Comparison of ENCODE assay signal across 13 cellular contexts in the genomic region with DNA sequence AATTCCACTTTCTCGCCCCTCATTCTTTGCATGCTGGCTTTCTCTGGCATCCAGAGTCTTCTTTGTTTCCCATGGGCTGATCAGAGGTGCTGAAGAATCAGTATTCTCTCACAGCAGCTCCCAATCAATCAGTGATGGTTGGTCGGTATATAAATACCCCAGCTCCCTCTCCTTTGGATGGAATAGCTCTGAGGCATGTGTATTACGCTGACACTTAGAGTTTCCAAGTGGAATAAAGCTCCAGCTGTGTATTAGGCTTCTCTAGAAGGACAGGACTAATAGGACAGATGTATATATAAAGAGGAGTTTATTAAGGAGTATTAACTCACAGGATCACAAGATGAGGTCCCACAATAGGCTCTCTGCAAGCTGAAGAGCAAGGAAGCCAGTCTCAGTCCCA.
DNase-seq lines count a peak whose midpoint lies in the region; ATAC-seq and TF ChIP-seq lines count a peak whose summit lies in the region.
"Had no signal": no experiment of that assay in that cellular context is flagged by ENCODE, and none has a peak within 500 bp of the region (broad histone marks: within the 10 kb centered on the region; RNA-seq: fewer than 3 reads in every experiment).

No MANE protein-coding gene starts in this region.

- ATAC-seq in right cardiac atrium (no peak), HG03135 (IDR thresholded peaks at IDR 0.05; ENCODE audit: unreplicated experiment) (no peak)
- ATAC-seq in stimulated activated effector memory CD8-positive, alpha-beta T cell treated with anti-CD3 and anti-CD28 coated beads, Interleukin-12 subunit alpha, Interleukin-12 subunit beta, amount 100 ng/mL, for 72 hours: peak; percentile 39

- H3K4me2 ChIP-seq in OCI-LY3 (ENCODE audit: low read length): no peak overlapping the region

- H3K27me3 ChIP-seq in left ventricle myocardium inferior (ENCODE audit: low read depth) (no peaks in the 10 kb centered on the region), right cardiac atrium (ENCODE audit: control insufficient read depth, insufficient read depth) (no peaks in the 10 kb centered on the region), OCI-LY3 (ENCODE audit: low read depth, low read length) (no peaks in the 10 kb centered on the region), BE2C (no peaks in the 10 kb centered on the region; the same call in 1 of the 2 replicates)
- H3K27me3 ChIP-seq: suprapubic skin had no signal

- intact Hi-C loops in left ventricle myocardium inferior (cut with micrococcal nuclease) (no loop called here), right cardiac atrium (cut with DNase I) (no loop called here)

- H3K4me3 ChIP-seq in left ventricle myocardium inferior (no peak overlapping the region), right cardiac atrium (ENCODE audit: low read length) (no peak overlapping the region), OCI-LY3 (ENCODE audit: low read length) (no peak overlapping the region), epithelial cell of proximal tubule (ENCODE audit: low read depth, low read length) (no peak overlapping the region), BE2C (ENCODE audit: low read depth, low read length) (no peak overlapping the region)
- H3K4me3 ChIP-seq: suprapubic skin had no signal

- H3K9ac ChIP-seq in OCI-LY3 (ENCODE audit: low read length): no peak overlapping the region

- H3K4me3 Mint-ChIP-seq in stimulated activated effector memory CD8-positive, alpha-beta T cell treated with anti-CD3 and anti-CD28 coated beads, Interleukin-12 subunit alpha, Interleukin-12 subunit beta, amount 100 ng/mL, for 72 hours: no peak overlapping the region
- H3K4me3 Mint-ChIP-seq: activated naive CD4-positive, alpha-beta T cell treated with anti-CD3 and anti-CD28 coated beads, Interleukin-2, amount 50 U/mL, for 24 hours had no signal

- H3K27ac Mint-ChIP-seq in stimulated activated effector memory CD8-positive, alpha-beta T cell treated with anti-CD3 and anti-CD28 coated beads, Interleukin-12 subunit alpha, Interleukin-12 subunit beta, amount 100 ng/mL, for 72 hours: no peak overlapping the region
- H3K27ac Mint-ChIP-seq: activated naive CD4-positive, alpha-beta T cell treated with anti-CD3 and anti-CD28 coated beads, Interleukin-2, amount 50 U/mL, for 24 hours had no signal

- DNase-seq in left ventricle myocardium inferior: no peak
- no peak for DNase-seq in right cardiac atrium
- no peak for DNase-seq in epithelial cell of proximal tubule (ENCODE audit: low read depth)
- no peak for DNase-seq in stimulated activated effector memory CD8-positive, alpha-beta T cell treated with anti-CD3 and anti-CD28 coated beads, Interleukin-12 subunit alpha, Interleukin-12 subunit beta, amount 100 ng/mL, for 72 hours (ENCODE audit: low spot score in 2 of 2)
- no peak for DNase-seq in BE2C
- no peak for DNase-seq in activated naive CD4-positive, alpha-beta T cell (lab: John Stamatoyannopoulos, UW)
- DNase-seq: DMS153, glutamatergic neuron, NCI-H2107 had no signal

- H3K79me2 ChIP-seq in OCI-LY3 (ENCODE audit: low read length): no peaks in the 10 kb centered on the region

- no peaks in the 10 kb centered on the region for H3K36me3 Mint-ChIP-seq in stimulated activated effector memory CD8-positive, alpha-beta T cell treated with anti-CD3 and anti-CD28 coated beads, Interleukin-12 subunit alpha, Interleukin-12 subunit beta, amount 100 ng/mL, for 72 hours
- H3K36me3 Mint-ChIP-seq: activated naive CD4-positive, alpha-beta T cell treated with anti-CD3 and anti-CD28 coated beads, Interleukin-2, amount 50 U/mL, for 24 hours had no signal

- 57% methylated on average over 3 of the region's 3 CpGs for WGBS in right cardiac atrium

- H3K27ac ChIP-seq in left ventricle myocardium inferior (replicated peaks): no peak overlapping the region
- H3K27ac ChIP-seq in right cardiac atrium (ENCODE audit: low read length): no peak overlapping the region
- H3K27ac ChIP-seq in OCI-LY3 (ENCODE audit: low read length): no peak overlapping the region
- H3K27ac ChIP-seq: suprapubic skin had no signal

- TF ChIP-seq CTCF in left ventricle myocardium inferior (IDR thresholded peaks at IDR 0.05; ENCODE audit: borderline replicate concordance): peak; percentile 18
- peak; percentile 18 for TF ChIP-seq CTCF in OCI-LY3 (IDR thresholded peaks at IDR 0.05; ENCODE audit: low read depth, low read length)
- TF ChIP-seq CTCF in epithelial cell of proximal tubule (conservative IDR thresholded peaks at IDR 0.05; ENCODE audit: low read depth, low read length): peak; percentile 38
- no peak for TF ChIP-seq CTCF in BE2C (IDR thresholded peaks at IDR 0.05; ENCODE audit: low read depth, low read length)

- H3K36me3 ChIP-seq in left ventricle myocardium inferior (no peaks in the 10 kb centered on the region), OCI-LY3 (replicated peaks; ENCODE audit: low read depth, low read length) (no peaks in the 10 kb centered on the region), BE2C (no peaks in the 10 kb centered on the region)
- H3K36me3 ChIP-seq: suprapubic skin had no signal

- H3K4me1 ChIP-seq in left ventricle myocardium inferior (no peaks in the 10 kb centered on the region), right cardiac atrium (ENCODE audit: control insufficient read depth, insufficient read depth, low read length) (no peaks in the 10 kb centered on the region), OCI-LY3 (ENCODE audit: low read length) (no peaks in the 10 kb centered on the region), BE2C (no peaks in the 10 kb centered on the region)
- H3K4me1 ChIP-seq: suprapubic skin had no signal

- H3K9me3 ChIP-seq in left ventricle myocardium inferior (replicated peaks): peaks cover 6% of the 10 kb centered on the region
- no peaks in the 10 kb centered on the region for H3K9me3 ChIP-seq in right cardiac atrium (ENCODE audit: control insufficient read depth, low read length)
- H3K9me3 ChIP-seq in OCI-LY3 (ENCODE audit: insufficient read depth, low read length): no peaks in the 10 kb centered on the region
- H3K9me3 ChIP-seq in BE2C: no peaks in the 10 kb centered on the region
- H3K9me3 ChIP-seq: suprapubic skin had no signal

- no peaks in the 10 kb centered on the region for H4K20me1 ChIP-seq in OCI-LY3 (ENCODE audit: insufficient read depth, low read length)

- no peak overlapping the region for H2AFZ ChIP-seq in OCI-LY3 (ENCODE audit: low read depth, low read length)

- peaks cover 3% of the 10 kb centered on the region for H3K9me3 Mint-ChIP-seq in stimulated activated effector memory CD8-positive, alpha-beta T cell treated with anti-CD3 and anti-CD28 coated beads, Interleukin-12 subunit alpha, Interleukin-12 subunit beta, amount 100 ng/mL, for 72 hours
- H3K9me3 Mint-ChIP-seq: activated naive CD4-positive, alpha-beta T cell treated with anti-CD3 and anti-CD28 coated beads, Interleukin-2, amount 50 U/mL, for 24 hours had no signal

- H3K4me1 Mint-ChIP-seq in stimulated activated effector memory CD8-positive, alpha-beta T cell treated with anti-CD3 and anti-CD28 coated beads, Interleukin-12 subunit alpha, Interleukin-12 subunit beta, amount 100 ng/mL, for 72 hours: no peaks in the 10 kb centered on the region
- H3K4me1 Mint-ChIP-seq: activated naive CD4-positive, alpha-beta T cell treated with anti-CD3 and anti-CD28 coated beads, Interleukin-2, amount 50 U/mL, for 24 hours had no signal
